ENCODE assay signal across 8 cellular contexts in the genomic region with DNA sequence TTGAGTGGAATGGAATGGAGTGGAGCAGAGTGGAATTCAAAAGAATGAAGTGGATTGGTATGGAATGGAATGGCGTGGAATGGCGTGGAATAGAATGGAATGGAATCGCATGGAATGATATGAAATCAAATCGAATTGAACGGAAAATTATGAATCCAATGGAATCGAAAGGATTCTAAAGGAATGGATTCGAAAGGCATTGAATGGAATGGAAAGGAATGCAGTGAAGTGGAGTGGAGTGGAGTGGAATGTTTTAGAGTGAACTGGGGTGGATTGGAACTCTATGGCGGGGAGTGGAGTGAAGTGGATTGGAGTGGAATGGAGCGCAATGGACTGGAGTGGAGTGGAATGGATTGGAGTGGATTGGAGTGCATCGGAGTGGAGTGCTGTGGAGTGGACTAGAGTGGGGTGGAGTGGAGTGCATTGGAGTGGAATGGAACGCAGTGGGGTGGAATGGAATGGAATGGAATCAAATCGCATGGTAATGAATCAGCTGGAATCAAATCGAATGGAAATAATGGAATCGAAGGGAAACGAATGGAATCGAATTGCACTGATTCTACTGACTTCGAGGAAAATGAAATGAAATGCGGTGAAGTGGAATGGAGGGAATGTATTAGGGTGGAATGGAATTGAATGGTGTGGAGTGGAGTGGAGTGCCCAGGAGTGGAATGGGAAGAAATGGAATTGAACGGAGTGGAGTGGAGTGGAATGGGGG.
DNase-seq lines count a peak whose midpoint lies in the region; ATAC-seq and TF ChIP-seq lines count a peak whose summit lies in the region.
"Not testable (repeated sequence)": the region's sequence is repeated elsewhere in the genome, so short reads cannot be mapped to it uniquely, and the experiment has no call there.

No MANE protein-coding gene starts in this region.

- not testable (repeated sequence) for H3K36me3 ChIP-seq in HUES64 (ENCODE audit: insufficient read depth, low read length)

- not testable (repeated sequence) for H3K36me3 Mint-ChIP-seq in CD14-positive monocyte
- H3K36me3 Mint-ChIP-seq in activated CD4-positive, alpha-beta T cell treated with anti-CD3 and anti-CD28 coated beads, Interleukin-2, amount 10 ng/mL, durations not matched to agents 7 days and 5 days (ENCODE audit: low read depth): peaks cover 19% of the 10 kb centered on the region
- H3K36me3 Mint-ChIP-seq in activated naive CD8-positive, alpha-beta T cell treated with anti-CD3 and anti-CD28 coated beads, Interleukin-2, amount 10 ng/mL, durations not matched to agents 7 days and 5 days: peaks cover 19% of the 10 kb centered on the region
- peaks cover 18% of the 10 kb centered on the region for H3K36me3 Mint-ChIP-seq in stimulated activated memory B cell treated with anti-CD40 and anti-IgM and Interleukin-4, amounts not matched to agents 10 μg/mL and 1 μg/mL and 100 μg/mL, for 72 hours

- H3K9me3 ChIP-seq in HUES64 (ENCODE audit: insufficient read depth, low read depth, low read length): peaks cover 29% of the 10 kb centered on the region

- H3K4me1 ChIP-seq in HUES64 (ENCODE audit: insufficient read depth, low read length): not testable (repeated sequence)

- H3K9me3 Mint-ChIP-seq in CD14-positive monocyte: peaks cover 0 to 27% (median 0%) of the 10 kb centered on the region in 7 donors
- peaks cover 27% of the 10 kb centered on the region for H3K9me3 Mint-ChIP-seq in activated CD4-positive, alpha-beta T cell treated with anti-CD3 and anti-CD28 coated beads, Interleukin-2, amount 10 ng/mL, durations not matched to agents 7 days and 5 days
- H3K9me3 Mint-ChIP-seq in activated naive CD8-positive, alpha-beta T cell treated with anti-CD3 and anti-CD28 coated beads, Interleukin-2, amount 10 ng/mL, durations not matched to agents 7 days and 5 days: peaks cover 26% of the 10 kb centered on the region
- peaks cover 30% of the 10 kb centered on the region for H3K9me3 Mint-ChIP-seq in stimulated activated memory B cell treated with anti-CD40 and anti-IgM and Interleukin-4, amounts not matched to agents 10 μg/mL and 1 μg/mL and 100 μg/mL, for 72 hours

- not testable (repeated sequence) for TF ChIP-seq CTCF in CD14-positive monocyte (IDR thresholded peaks at IDR 0.05); GM20000 (IDR thresholded peaks at IDR 0.05; ENCODE audit: extremely low read depth, missing control alignments); fibroblast of pulmonary artery (IDR thresholded peaks at IDR 0.05; ENCODE audit: low read length, missing control alignments)

- not testable (repeated sequence) for ATAC-seq in activated naive CD8-positive, alpha-beta T cell treated with anti-CD3 and anti-CD28 coated beads, Interleukin-2, amount 10 ng/mL, durations not matched to agents 7 days and 5 days (ENCODE audit: low read depth)
- peak; percentile 71 for ATAC-seq in stimulated activated memory B cell treated with anti-CD40 and anti-IgM and Interleukin-4, amounts not matched to agents 10 μg/mL and 1 μg/mL and 100 μg/mL, for 72 hours

- not testable (repeated sequence) for H3K27me3 ChIP-seq in HUES64 (ENCODE audit: insufficient read depth, low read length)

- not testable (repeated sequence) for H3K27ac ChIP-seq in HUES64 (ENCODE audit: low read depth, low read length)

- peak overlapping the region; percentile 0; the same call in 1 of the 2 replicates for H3K4me3 ChIP-seq in HUES64 (ENCODE audit: low read length)
- not testable (repeated sequence) for H3K4me3 ChIP-seq in fibroblast of pulmonary artery (replicated peaks; ENCODE audit: low read depth, low read length)

- not testable (repeated sequence) for H3K4me3 Mint-ChIP-seq in CD14-positive monocyte; activated CD4-positive, alpha-beta T cell treated with anti-CD3 and anti-CD28 coated beads, Interleukin-2, amount 10 ng/mL, durations not matched to agents 7 days and 5 days; activated naive CD8-positive, alpha-beta T cell treated with anti-CD3 and anti-CD28 coated beads, Interleukin-2, amount 10 ng/mL, durations not matched to agents 7 days and 5 days; stimulated activated memory B cell treated with anti-CD40 and anti-IgM and Interleukin-4, amounts not matched to agents 10 μg/mL and 1 μg/mL and 100 μg/mL, for 72 hours

- not testable (repeated sequence) for H3K27me3 Mint-ChIP-seq in CD14-positive monocyte (ENCODE audit: low read depth in 3 of 3); activated CD4-positive, alpha-beta T cell treated with anti-CD3 and anti-CD28 coated beads, Interleukin-2, amount 10 ng/mL, durations not matched to agents 7 days and 5 days; activated naive CD8-positive, alpha-beta T cell treated with anti-CD3 and anti-CD28 coated beads, Interleukin-2, amount 10 ng/mL, durations not matched to agents 7 days and 5 days; stimulated activated memory B cell treated with anti-CD40 and anti-IgM and Interleukin-4, amounts not matched to agents 10 μg/mL and 1 μg/mL and 100 μg/mL, for 72 hours

- peak; percentile 71 for DNase-seq in CD14-positive monocyte (ENCODE audit: low spot score)
- DNase-seq in GM20000 (ENCODE audit: low spot score): peak; percentile 5
- peak; percentile 28 for DNase-seq in activated CD4-positive, alpha-beta T cell treated with anti-CD3 and anti-CD28 coated beads, Interleukin-2, amount 10 ng/mL, durations not matched to agents 7 days and 5 days
- peak; percentile 27 for DNase-seq in activated naive CD8-positive, alpha-beta T cell treated with anti-CD3 and anti-CD28 coated beads, Interleukin-2, amount 10 ng/mL, durations not matched to agents 7 days and 5 days
- peak; percentile 8 for DNase-seq in fibroblast of pulmonary artery (ENCODE audit: low read depth)
- peak; percentile 2 for DNase-seq in middle frontal gyrus (ENCODE audit: extremely low spot score, low spot score)

- CTCF ChIA-PET in activated CD4-positive, alpha-beta T cell treated with anti-CD3 and anti-CD28 coated beads, Interleukin-2, amount 10 ng/mL, durations not matched to agents 7 days and 5 days (lab: Charles Lee): not testable (repeated sequence)

- not testable (repeated sequence) for H3K27ac Mint-ChIP-seq in CD14-positive monocyte; activated CD4-positive, alpha-beta T cell treated with anti-CD3 and anti-CD28 coated beads, Interleukin-2, amount 10 ng/mL, durations not matched to agents 7 days and 5 days; activated naive CD8-positive, alpha-beta T cell treated with anti-CD3 and anti-CD28 coated beads, Interleukin-2, amount 10 ng/mL, durations not matched to agents 7 days and 5 days; stimulated activated memory B cell treated with anti-CD40 and anti-IgM and Interleukin-4, amounts not matched to agents 10 μg/mL and 1 μg/mL and 100 μg/mL, for 72 hours

- not testable (repeated sequence) for H3K9ac ChIP-seq in HUES64 (ENCODE audit: low read depth, low read length)

- WGBS in HUES64: 86% methylated on average over 19 of the region's 19 CpGs

- not testable (repeated sequence) for H3K4me1 Mint-ChIP-seq in CD14-positive monocyte; activated CD4-positive, alpha-beta T cell treated with anti-CD3 and anti-CD28 coated beads, Interleukin-2, amount 10 ng/mL, durations not matched to agents 7 days and 5 days; activated naive CD8-positive, alpha-beta T cell treated with anti-CD3 and anti-CD28 coated beads, Interleukin-2, amount 10 ng/mL, durations not matched to agents 7 days and 5 days; stimulated activated memory B cell treated with anti-CD40 and anti-IgM and Interleukin-4, amounts not matched to agents 10 μg/mL and 1 μg/mL and 100 μg/mL, for 72 hours

- POLR2A ChIA-PET in activated CD4-positive, alpha-beta T cell treated with anti-CD3 and anti-CD28 coated beads, Interleukin-2, amount 10 ng/mL, durations not matched to agents 7 days and 5 days (lab: Charles Lee); activated naive CD8-positive, alpha-beta T cell treated with anti-CD3 and anti-CD28 coated beads, Interleukin-2, amount 10 ng/mL, durations not matched to agents 7 days and 5 days (lab: Charles Lee): not testable (repeated sequence)

- intact Hi-C loops in CD14-positive monocyte (cut with micrococcal nuclease): not testable (repeated sequence)

Comparison
In these comparisons a context has a peak if more than half of its experiments do, and no peak if none do; other contexts are left out.
1. DNase-seq: peak in every context shown above with its lines; median percentile 71 in CD14-positive monocyte; 28 in activated CD4-positive, alpha-beta T cell treated with anti-CD3 and anti-CD28 coated beads, Interleukin-2, amount 10 ng/mL, durations not matched to agents 7 days and 5 days; 27 in activated naive CD8-positive, alpha-beta T cell treated with anti-CD3 and anti-CD28 coated beads, Interleukin-2, amount 10 ng/mL, durations not matched to agents 7 days and 5 days; 8 in fibroblast of pulmonary artery; 5 in GM20000; 2 in middle frontal gyrus.